In the genomic region with DNA sequence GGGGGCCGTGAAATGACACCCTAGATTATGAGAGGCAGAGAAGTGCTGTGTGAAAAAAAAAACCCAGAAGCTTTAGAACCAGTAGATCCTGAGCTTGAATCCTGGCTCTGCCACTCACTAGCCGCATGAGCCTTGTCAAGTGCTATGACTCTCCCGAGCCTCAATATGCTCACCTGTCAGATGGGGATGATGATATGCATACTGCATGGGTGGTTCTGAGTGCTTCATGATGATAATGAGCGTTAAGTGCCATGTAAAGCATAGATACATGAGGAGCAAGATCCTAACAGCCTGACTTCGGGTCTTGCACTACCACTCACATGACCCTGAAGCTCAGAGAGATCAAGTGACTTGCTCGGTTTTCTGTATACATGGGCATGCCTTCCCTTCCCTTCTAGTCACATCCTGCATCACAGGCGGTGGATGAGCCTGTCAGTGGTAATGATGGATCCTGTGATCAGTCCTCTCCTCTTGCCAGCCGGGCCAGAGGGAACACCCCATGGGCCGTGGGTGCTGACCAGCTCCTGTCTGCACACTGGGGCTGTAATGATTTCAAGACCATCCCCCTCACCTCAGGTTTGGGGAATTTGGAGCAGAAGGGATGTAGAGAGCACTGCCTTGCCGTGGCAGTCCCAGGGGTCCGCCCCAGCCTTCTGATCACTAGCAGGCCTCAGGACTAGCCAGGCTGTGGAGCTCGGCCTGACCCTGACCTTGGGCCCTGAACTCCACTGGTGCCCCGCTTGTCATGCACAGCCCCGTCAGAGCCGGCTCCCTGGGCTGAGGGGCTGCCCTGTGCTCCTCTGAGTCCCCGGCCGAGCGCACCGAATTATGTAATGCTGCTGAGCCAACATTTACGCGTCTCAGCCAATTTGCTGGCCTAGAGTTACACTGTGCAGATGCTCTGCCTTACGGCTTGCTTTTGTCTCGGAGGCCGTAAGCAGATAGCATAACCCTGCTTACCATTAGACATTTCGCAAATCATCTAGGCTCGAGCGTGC, we compare ENCODE assay signal across 11 cellular contexts.
DNase-seq lines count a peak whose midpoint lies in the region; ATAC-seq, FAIRE-seq and TF ChIP-seq lines count a peak whose summit lies in the region.
"Had no signal": no experiment of that assay in that cellular context is flagged by ENCODE, and none has a peak within 500 bp of the region (broad histone marks: within the 10 kb centered on the region; RNA-seq: fewer than 3 reads in every experiment).

No MANE protein-coding gene starts in this region.

- H3K4me3 ChIP-seq in coronary artery (no peak overlapping the region), mucosa of descending colon (no peak overlapping the region), thyroid gland (replicated peaks in 1 of 3) (no peak overlapping the region)
- H3K4me3 ChIP-seq: SJCRH30 had no signal

- 88 to 90% methylated on average over 23 to 25 of the region's 27 CpGs for WGBS in thyroid gland, 2 donors

- ATAC-seq in mucosa of descending colon = peak; percentile 51
- ATAC-seq: activated naive CD4-positive, alpha-beta T cell treated with anti-CD3 and anti-CD28 coated beads, Interleukin-2, amount 50 U/mL, for 72 hours had no signal

- H3K9me3 ChIP-seq in mucosa of descending colon = no peaks in the 10 kb centered on the region
- no peaks in the 10 kb centered on the region for H3K9me3 ChIP-seq in thyroid gland
- H3K9me3 ChIP-seq: Caco-2, SJCRH30 had no signal

- DNase-seq in SK-N-DZ (ENCODE audit: low spot score) (peak; percentile 95), coronary artery (ENCODE audit: low spot score) (peak; percentile 72), mucosa of descending colon (peak in 1 of 3 donors; percentile 36), thyroid gland (no peak), AG08395 (ENCODE audit: low spot score) (no peak), GM12891 (ENCODE audit: insufficient read length, low spot score) (no peak), iPS-NIHi7 (ENCODE audit: extremely low spot score) (no peak)
- DNase-seq: NCI-H2227 treated with DMSO at 0.1 percent for 48 hours had no signal

- peak overlapping the region; percentile 81 to 84 for H3K27ac ChIP-seq in coronary artery
- H3K27ac ChIP-seq in thyroid gland = peak overlapping the region; percentile 87 to 94 (median 92)

- intact Hi-C loops in mucosa of descending colon (cut with DNase I, micrococcal nuclease) = no loop called here
- intact Hi-C loops in thyroid gland (cut with DNase I) = no loop called here

- no peaks in the 10 kb centered on the region for H3K36me3 ChIP-seq in mucosa of descending colon (ENCODE audit: low read depth)
- H3K36me3 ChIP-seq in thyroid gland = no peaks in the 10 kb centered on the region
- H3K36me3 ChIP-seq: SJCRH30 had no signal

- FAIRE-seq in GM12891 (lab: Jason Lieb, UNC) = no peak

- H3K27me3 ChIP-seq in thyroid gland = no peaks in the 10 kb centered on the region
- H3K27me3 ChIP-seq: SJCRH30 had no signal

- no peak for TF ChIP-seq POLR2A in thyroid gland (IDR thresholded peaks at IDR 0.05)
- no peak for TF ChIP-seq POLR2A in GM12891 (IDR thresholded peaks at IDR 0.05; ENCODE audit: low read depth, low read length)

- H3K4me1 ChIP-seq in mucosa of descending colon (ENCODE audit: low read depth) = no peaks in the 10 kb centered on the region
- peaks cover 48 to 68% of the 10 kb centered on the region in 2 donors for H3K4me1 ChIP-seq in thyroid gland

- TF ChIP-seq CTCF in coronary artery (IDR thresholded peaks at IDR 0.05) (no peak), mucosa of descending colon (IDR thresholded peaks at IDR 0.05) (no peak), thyroid gland (IDR thresholded peaks at IDR 0.05) (no peak)

TF ChIP-seq in GM12891, 5 proteins besides CTCF, POLR2A, EP300 and RAD21:
- TF ChIP-seq POU2F2 (IDR thresholded peaks at IDR 0.05; ENCODE audit: low read depth, low read length) (no peak), POLR2AphosphoS5 (IDR thresholded peaks at IDR 0.05; ENCODE audit: low read depth, low read length) (no peak), SPI1 (IDR thresholded peaks at IDR 0.05; ENCODE audit: low read depth, low read length) (no peak), PAX5 (IDR thresholded peaks at IDR 0.05; ENCODE audit: insufficient read depth, low read length, severe bottlenecking) (no peak), TAF1 (IDR thresholded peaks at IDR 0.05; ENCODE audit: low read depth, low read length) (no peak)

Comparison
In these comparisons a context has a peak if more than half of its experiments do, and no peak if none do; other contexts are left out.
1. DNase-seq: peak in SK-N-DZ (single experiment) and coronary artery (single experiment); none in thyroid gland (0 of 2), AG08395 (single experiment), GM12891 (single experiment) and iPS-NIHi7 (single experiment).